ENCODE assay signal across 1 cellular context in genomic region chr2:3517948-3518495, GRCh38.
TF ChIP-seq lines count a peak whose summit lies in the region.

No MANE protein-coding gene starts in this region.

TF ChIP-seq in HepG2, 621 proteins besides CTCF, POLR2A, EP300 and RAD21 (continued from another document and continues in another):
- TF ChIP-seq CSRNP1 (CRISPR knock-in tag; IDR thresholded peaks at IDR 0.05) (no peak), TARDBP (CRISPR knock-in tag; IDR thresholded peaks at IDR 0.05) (peak; percentile 68; the same call in 1 of the 2 replicates), GLI4 (CRISPR knock-in tag; IDR thresholded peaks at IDR 0.05; ENCODE audit: borderline replicate concordance) (no peak), SOX6 (IDR thresholded peaks at IDR 0.05) (no peak), SOX6 (CRISPR knock-in tag; IDR thresholded peaks at IDR 0.05) (peak; percentile 42; the same call in 1 of the 2 replicates), PCBP2 (optimal IDR thresholded peaks at IDR 0.05; ENCODE audit: low read depth, low read length, poor library complexity, severe bottlenecking) (no peak), SMAD9 (CRISPR knock-in tag; IDR thresholded peaks at IDR 0.05) (no peak), HNF1A (IDR thresholded peaks at IDR 0.05; ENCODE audit: low read depth) (0 out of 2 replicates have a peak, but pooled peaks have one; percentile 18), HNF1A (CRISPR knock-in tag; IDR thresholded peaks at IDR 0.05; ENCODE audit: borderline replicate concordance) (no peak), MEIS2 (CRISPR knock-in tag; IDR thresholded peaks at IDR 0.05) (no peak), HCFC1 (IDR thresholded peaks at IDR 0.05; ENCODE audit: low read depth, low read length) (no peak), E2F1 (CRISPR knock-in tag; IDR thresholded peaks at IDR 0.05) (no peak), ZBTB2 (CRISPR knock-in tag; IDR thresholded peaks at IDR 0.05; ENCODE audit: low read depth) (peak; percentile 73; the same call in 1 of the 2 replicates), MBNL3 (CRISPR knock-in tag; conservative IDR thresholded peaks at IDR 0.05) (0 out of 2 replicates have a peak, but pooled peaks have one; percentile 25), SYNCRIP (IDR thresholded peaks at IDR 0.05; ENCODE audit: insufficient read depth, low read depth, low read length) (no peak), TEAD3 (CRISPR knock-in tag; optimal IDR thresholded peaks at IDR 0.05; ENCODE audit: borderline replicate concordance) (peak; percentile 73), ZNF800 (CRISPR knock-in tag; IDR thresholded peaks at IDR 0.05) (peak; percentile 55; the same call in 1 of the 2 replicates), SIX4 (CRISPR knock-in tag; IDR thresholded peaks at IDR 0.05) (peak; percentile 10; the same call in 1 of the 2 replicates), SOX5 (CRISPR knock-in tag; IDR thresholded peaks at IDR 0.05; ENCODE audit: borderline replicate concordance) (peak; percentile 34; the same call in 1 of the 2 replicates), NFE2L2 (IDR thresholded peaks at IDR 0.05; ENCODE audit: low read length) (no peak), FOXK1 (CRISPR knock-in tag; IDR thresholded peaks at IDR 0.05; ENCODE audit: borderline replicate concordance, low read depth) (peak; percentile 73), REPIN1 (CRISPR knock-in tag; IDR thresholded peaks at IDR 0.05; ENCODE audit: borderline replicate concordance, low read depth) (peak; percentile 39; the same call in 1 of the 2 replicates), NFRKB (IDR thresholded peaks at IDR 0.05) (no peak), ZNF431 (CRISPR knock-in tag; IDR thresholded peaks at IDR 0.05; ENCODE audit: borderline replicate concordance, low read depth) (no peak), ZNF451 (CRISPR knock-in tag; IDR thresholded peaks at IDR 0.05) (no peak), DDIT3 (CRISPR knock-in tag; IDR thresholded peaks at IDR 0.05) (no peak), ZC3H4 (CRISPR knock-in tag; IDR thresholded peaks at IDR 0.05; ENCODE audit: borderline replicate concordance) (peak; percentile 75; the same call in 1 of the 2 replicates), ZSCAN9 (CRISPR knock-in tag; IDR thresholded peaks at IDR 0.05; ENCODE audit: borderline replicate concordance) (peak; percentile 41; the same call in 1 of the 2 replicates), ZFY (CRISPR knock-in tag; IDR thresholded peaks at IDR 0.05) (peak; percentile 85; the same call in 1 of the 2 replicates), ZNF33A (CRISPR knock-in tag; IDR thresholded peaks at IDR 0.05; ENCODE audit: borderline replicate concordance) (0 out of 2 replicates have a peak, but pooled peaks have one; percentile 61), ZNF747 (CRISPR knock-in tag; IDR thresholded peaks at IDR 0.05; ENCODE audit: borderline replicate concordance) (no peak), ZNF580 (CRISPR knock-in tag; IDR thresholded peaks at IDR 0.05; ENCODE audit: borderline replicate concordance, low read depth) (0 out of 2 replicates have a peak, but pooled peaks have one; percentile 23), ZNF572 (CRISPR knock-in tag; IDR thresholded peaks at IDR 0.05) (no peak), BATF2 (CRISPR knock-in tag; IDR thresholded peaks at IDR 0.05) (peak; percentile 76; the same call in 1 of the 2 replicates), TCF12 (IDR thresholded peaks at IDR 0.05) (no peak), TCF12 (CRISPR knock-in tag; IDR thresholded peaks at IDR 0.05) (no peak), ZNF337 (CRISPR knock-in tag; IDR thresholded peaks at IDR 0.05; ENCODE audit: borderline replicate concordance, low read depth) (0 out of 2 replicates have a peak, but pooled peaks have one; percentile 17), SALL1 (CRISPR knock-in tag; IDR thresholded peaks at IDR 0.05) (no peak), MNT (IDR thresholded peaks at IDR 0.05) (0 out of 2 replicates have a peak, but pooled peaks have one; percentile 4), ZNF251 (CRISPR knock-in tag; IDR thresholded peaks at IDR 0.05) (0 out of 2 replicates have a peak, but pooled peaks have one; percentile 19), HNF4G (IDR thresholded peaks at IDR 0.05; ENCODE audit: borderline replicate concordance, low read depth, low read length) (no peak), HNF4G (CRISPR knock-in tag; IDR thresholded peaks at IDR 0.05; ENCODE audit: borderline replicate concordance, low read depth) (no peak), CHCHD3 (CRISPR knock-in tag; IDR thresholded peaks at IDR 0.05) (no peak), UBTF (CRISPR knock-in tag; IDR thresholded peaks at IDR 0.05) (no peak), FOXA1 (IDR thresholded peaks at IDR 0.05) (no peak), FOXA1 (CRISPR knock-in tag; IDR thresholded peaks at IDR 0.05) (peak; percentile 51; the same call in 1 of the 2 replicates), MXD4 (CRISPR knock-in tag; IDR thresholded peaks at IDR 0.05) (no peak; the same call in 1 of the 2 replicates), FOXP1 (IDR thresholded peaks at IDR 0.05) (no peak), FOXP1 (CRISPR knock-in tag; IDR thresholded peaks at IDR 0.05) (peak; percentile 66), KLF16 (CRISPR knock-in tag; IDR thresholded peaks at IDR 0.05) (peak in 1 of 2 experiments; percentile 17; a peak in 1 of 4 replicates), MLX (CRISPR knock-in tag; IDR thresholded peaks at IDR 0.05) (0 out of 2 replicates have a peak, but pooled peaks have one; percentile 8)
